ENCODE assay signal across 9 cellular contexts in genomic region chr1:235275223-235275622, GRCh38. TPM values are rescaled to one million over a fixed set of nuclear protein-coding genes. Genes with fewer than 3 reads are reported as not detected.
A peak's percentile ranks its signal among the peaks of the same experiment; 100 is the strongest.
DNase-seq lines count a peak whose midpoint lies in the region; ATAC-seq, FAIRE-seq and TF ChIP-seq lines count a peak whose summit lies in the region.
"Had no signal": no experiment of that assay in that cellular context is flagged by ENCODE, and none has a peak within 500 bp of the region (broad histone marks: within the 10 kb centered on the region; RNA-seq: fewer than 3 reads in every experiment).

No MANE protein-coding gene starts in this region.

- H3K79me2 ChIP-seq in PC-9 (ENCODE audit: low read depth) = peaks cover 92% of the 10 kb centered on the region

- TF ChIP-seq POLR2A in GM12892 (IDR thresholded peaks at IDR 0.05; ENCODE audit: low read depth, low read length) = no peak

- no peak overlapping the region for H3K4me3 ChIP-seq in PC-9

- peaks cover 18% of the 10 kb centered on the region for H3K36me3 Mint-ChIP-seq in central memory CD8-positive, alpha-beta T cell (ENCODE audit: insufficient read depth)

- H3K27me3 Mint-ChIP-seq in central memory CD8-positive, alpha-beta T cell = no peaks in the 10 kb centered on the region

- no peaks in the 10 kb centered on the region for H3K9me3 Mint-ChIP-seq in central memory CD8-positive, alpha-beta T cell

- peak; percentile 22 for DNase-seq in GM12892 (ENCODE audit: insufficient read length)
- no peak for DNase-seq in central memory CD8-positive, alpha-beta T cell (ENCODE audit: low spot score in 2 of 2)
- no peak for DNase-seq in NCI-H1694 (lab: John Stamatoyannopoulos, UW)
- no peak for DNase-seq in PC-9
- no peak for DNase-seq in NCI-H1048 (lab: John Stamatoyannopoulos, UW)
- no peak for DNase-seq in iPS-NIHi7 (ENCODE audit: extremely low spot score)

- no TSS peak for BruUV-seq in PC-9 (replicated peaks; lab: Mats Ljungman, UMichigan)

- no peaks in the 10 kb centered on the region for H3K9me3 ChIP-seq in PC-9 (ENCODE audit: insufficient read depth, low read depth)

- CTCF ChIA-PET in PC-9 (lab: Charles Lee) = interaction anchor here (0.7 to 1.1 kb wide), 2 partner anchors 23 to 24 kb away, joined by 3 to 4 read pairs; no protein-coding TSS in a partner anchor

- ATAC-seq in GM21360 (IDR thresholded peaks at IDR 0.05; ENCODE audit: unreplicated experiment) (peak; percentile 69), HG03565 (IDR thresholded peaks at IDR 0.05; ENCODE audit: unreplicated experiment) (peak; percentile 81)
- ATAC-seq in central memory CD8-positive, alpha-beta T cell (replicated peaks; ENCODE audit: extremely low read depth, poor library complexity, severe bottlenecking) = peak; percentile 68

- peaks cover 69% of the 10 kb centered on the region for H3K4me1 Mint-ChIP-seq in central memory CD8-positive, alpha-beta T cell

- peak overlapping the region; percentile 9 for H3K4me3 Mint-ChIP-seq in central memory CD8-positive, alpha-beta T cell

- POLR2A ChIA-PET in PC-9 (lab: Charles Lee; ENCODE audit: unreplicated experiment) = interaction anchor here (0.8 kb wide), 1 partner anchor 1228 kb away, joined by 9 read pairs; no protein-coding TSS in a partner anchor

- no peaks in the 10 kb centered on the region for H3K27me3 ChIP-seq in PC-9 (ENCODE audit: insufficient read depth, low read depth)

- H3K27ac ChIP-seq in PC-9 = no peak overlapping the region

- no peaks in the 10 kb centered on the region for H3K36me3 ChIP-seq in PC-9 (ENCODE audit: low read depth)

- intact Hi-C loops in PC-9 (cut with micrococcal nuclease; ENCODE audit: unreplicated experiment) = loop anchor here (1.0 kb wide), 1 partner anchor 10 kb away; no protein-coding TSS in a partner anchor

- H3F3A ChIP-seq in PC-9 (ENCODE audit: insufficient read depth, low read depth) = peaks cover 15% of the 10 kb centered on the region

- H2AFZ ChIP-seq in PC-9 = no peak overlapping the region

- H3K9me2 ChIP-seq in PC-9 (ENCODE audit: insufficient read depth) = no peaks in the 10 kb centered on the region

- no peaks in the 10 kb centered on the region for H3K4me1 ChIP-seq in PC-9 (replicated peaks; ENCODE audit: insufficient read depth)

- no peak for TF ChIP-seq CTCF in PC-9 (conservative IDR thresholded peaks at IDR 0.05)

- H3K27ac Mint-ChIP-seq in central memory CD8-positive, alpha-beta T cell (ENCODE audit: low read depth) = peak overlapping the region; percentile 79

- FAIRE-seq in GM12892 (lab: Jason Lieb, UNC) = peak; percentile 90
- FAIRE-seq: H1 had no signal

- no peak overlapping the region for H3K4me2 ChIP-seq in PC-9

- H4K20me1 ChIP-seq in PC-9 (ENCODE audit: insufficient read depth) = peaks cover 51% of the 10 kb centered on the region

RNA-seq across cellular contexts. Expression of gene ARID4B, which starts 52.8 kb away (rescaled TPM):
- 25.0 TPM for polyA plus RNA-seq in GM12892 (2012; ENCODE audit: missing spikeins)
- total RNA-seq in PC-9 (2021) = 42.6 and 47.1 TPM in 2 replicates

RNA-seq across cellular contexts. Expression of gene GGPS1, which starts 53.1 kb away (rescaled TPM):
- 18.1 TPM for polyA plus RNA-seq in GM12892 (2012; ENCODE audit: missing spikeins)
- total RNA-seq in PC-9 (2021) = 47.4 and 61.7 TPM in 2 replicates
